Comparison of ENCODE assay signal across 10 cellular contexts in genomic region chr6:125511809-125512341, GRCh38.
DNase-seq lines count a peak whose midpoint lies in the region; TF ChIP-seq lines count a peak whose summit lies in the region.
"Had no signal": no experiment of that assay in that cellular context is flagged by ENCODE, and none has a peak within 500 bp of the region (broad histone marks: within the 10 kb centered on the region; RNA-seq: fewer than 3 reads in every experiment).

No MANE protein-coding gene starts in this region.

- no peaks in the 10 kb centered on the region for H3K27me3 ChIP-seq in tibial nerve
- H3K27me3 ChIP-seq: dorsolateral prefrontal cortex had no signal

- TF ChIP-seq CTCF in tibial nerve (IDR thresholded peaks at IDR 0.05), result no peak

- no peak for TF ChIP-seq POLR2A in tibial nerve (IDR thresholded peaks at IDR 0.05)

- no peaks in the 10 kb centered on the region for H3K36me3 ChIP-seq in tibial nerve

- no peak overlapping the region for H3K27ac ChIP-seq in tibial nerve
- H3K27ac ChIP-seq: dorsolateral prefrontal cortex had no signal

- no peak overlapping the region for H3K4me3 ChIP-seq in tibial nerve
- H3K4me3 ChIP-seq: dorsolateral prefrontal cortex had no signal

- peaks cover 0 to 25% (median 0%) of the 10 kb centered on the region in 4 donors for H3K9me3 ChIP-seq in tibial nerve

- DNase-seq in M059J (ENCODE audit: low read depth), result peak; percentile 38
- peak; percentile 86 for DNase-seq in NCI-H748 (lab: John Stamatoyannopoulos, UW; ENCODE audit: unreplicated experiment)
- peak; percentile 38 for DNase-seq in fibroblast of gingiva (ENCODE audit: low read depth)
- DNase-seq in stromal cell of bone marrow (ENCODE audit: low read depth), result peak; percentile 68
- DNase-seq in dedifferentiated amniotic fluid mesenchymal stem cell (ENCODE audit: extremely low spot score), result no peak
- no peak for DNase-seq in activated gamma-delta T cell treated with Interleukin-2 at 50 U/mL for 16 hours
- DNase-seq in tibial nerve (ENCODE audit: low spot score in 2 of 2), result no peak
- DNase-seq: dorsolateral prefrontal cortex, GOT3, SIG-M5 had no signal

- H3K4me1 ChIP-seq in tibial nerve, result no peaks in the 10 kb centered on the region

- WGBS in tibial nerve, 2 donors, result 49 to 58% methylated on average over 2 of the region's 2 CpGs

- no peak for TF ChIP-seq EP300 in tibial nerve (IDR thresholded peaks at IDR 0.05)

Comparison
In these comparisons a context has a peak if more than half of its experiments do, and no peak if none do; other contexts are left out.
1. DNase-seq: peak in M059J (single experiment), NCI-H748 (single experiment), fibroblast of gingiva (single experiment) and stromal cell of bone marrow (single experiment); none in dedifferentiated amniotic fluid mesenchymal stem cell (single experiment), activated gamma-delta T cell treated with Interleukin-2 at 50 U/mL for 16 hours (single experiment) and tibial nerve (0 of 2).